12 cellular contexts compared by ENCODE assay signal in genomic region chr13:111505175-111505777, GRCh38.
DNase-seq lines count a peak whose midpoint lies in the region; FAIRE-seq and TF ChIP-seq lines count a peak whose summit lies in the region.
"Had no signal": no experiment of that assay in that cellular context is flagged by ENCODE, and none has a peak within 500 bp of the region (broad histone marks: within the 10 kb centered on the region; RNA-seq: fewer than 3 reads in every experiment).

No MANE protein-coding gene starts in this region.

- H4K20me1 ChIP-seq in astrocyte (ENCODE audit: insufficient read depth, low read length) (no peaks in the 10 kb centered on the region), osteoblast (ENCODE audit: insufficient read depth, low read length) (no peaks in the 10 kb centered on the region)

- DNase-seq in DMS 273 (lab: John Stamatoyannopoulos, UW; ENCODE audit: unreplicated experiment) = peak; percentile 38
- DNase-seq in DMS 273 treated with DMSO at 0.1 percent for 48 hours (lab: John Stamatoyannopoulos, UW) = no peak
- DNase-seq in HuH-7 (ENCODE audit: low spot score) = peak; percentile 57
- DNase-seq in astrocyte (ENCODE audit: low read depth) = no peak
- peak; percentile 67 for DNase-seq in osteoblast (ENCODE audit: insufficient read length, low spot score, missing footprints)
- DNase-seq in NCI-H510A treated with DMSO at 0.1 percent for 48 hours (lab: John Stamatoyannopoulos, UW) = no peak
- no peak for DNase-seq in HK-2 (ENCODE audit: unreplicated experiment)
- DNase-seq in effector CD8-positive, alpha-beta T cell (lab: John Stamatoyannopoulos, UW) = no peak
- DNase-seq: 8988T, midbrain, NCI-H2029 had no signal

- H3K4me3 ChIP-seq in astrocyte (ENCODE audit: insufficient read depth, low read depth, low read length) (no peak overlapping the region), osteoblast (ENCODE audit: insufficient read depth, low read length) (no peak overlapping the region)

- H3K9me3 Mint-ChIP-seq in astrocyte (ENCODE audit: unreplicated experiment) = peaks cover 14% of the 10 kb centered on the region
- H3K9me3 Mint-ChIP-seq: activated naive CD4-positive, alpha-beta T cell treated with anti-CD3 and anti-CD28 coated beads, Interleukin-2, amount 50 U/mL, for 24 hours had no signal

- no peaks in the 10 kb centered on the region for H3K36me3 Mint-ChIP-seq in astrocyte (ENCODE audit: low read depth, unreplicated experiment)

- TF ChIP-seq CTCF in astrocyte (IDR thresholded peaks at IDR 0.05; ENCODE audit: insufficient read depth, low read depth, low read length) = peak; percentile 11
- no peak for TF ChIP-seq CTCF in osteoblast (IDR thresholded peaks at IDR 0.05; ENCODE audit: extremely low read depth, low read depth, low read length)

- no peaks in the 10 kb centered on the region for H3K9me3 ChIP-seq in astrocyte (ENCODE audit: insufficient read depth, low read depth, low read length)
- no peaks in the 10 kb centered on the region for H3K9me3 ChIP-seq in osteoblast (ENCODE audit: low read depth, low read length)

- H3K4me1 Mint-ChIP-seq in astrocyte (ENCODE audit: low read depth, unreplicated experiment) = peaks cover 3% of the 10 kb centered on the region
- H3K4me1 Mint-ChIP-seq: activated naive CD4-positive, alpha-beta T cell treated with anti-CD3 and anti-CD28 coated beads, Interleukin-2, amount 50 U/mL, for 24 hours had no signal

- no peaks in the 10 kb centered on the region for H3K36me3 ChIP-seq in astrocyte (ENCODE audit: insufficient read depth, low read length)
- no peaks in the 10 kb centered on the region for H3K36me3 ChIP-seq in osteoblast (ENCODE audit: insufficient read depth, low read length)

- H3K27ac Mint-ChIP-seq in astrocyte (ENCODE audit: unreplicated experiment) = no peak overlapping the region
- H3K27ac Mint-ChIP-seq: activated naive CD4-positive, alpha-beta T cell treated with anti-CD3 and anti-CD28 coated beads, Interleukin-2, amount 50 U/mL, for 24 hours had no signal

- H3K27me3 ChIP-seq in astrocyte (ENCODE audit: insufficient read depth, low read length) (no peaks in the 10 kb centered on the region), osteoblast (ENCODE audit: insufficient read depth, low read length) (no peaks in the 10 kb centered on the region)

- H2AFZ ChIP-seq in astrocyte (ENCODE audit: low read depth, low read length) (no peak overlapping the region), osteoblast (ENCODE audit: low read length) (no peak overlapping the region)

- H3K4me1 ChIP-seq in astrocyte (ENCODE audit: insufficient read depth, low read length) (no peaks in the 10 kb centered on the region), osteoblast (ENCODE audit: insufficient read depth, low read length) (no peaks in the 10 kb centered on the region)

- no peak overlapping the region for H3K4me3 Mint-ChIP-seq in astrocyte (ENCODE audit: unreplicated experiment)
- H3K4me3 Mint-ChIP-seq: activated naive CD4-positive, alpha-beta T cell treated with anti-CD3 and anti-CD28 coated beads, Interleukin-2, amount 50 U/mL, for 24 hours had no signal

- no peak overlapping the region for H3K4me2 ChIP-seq in astrocyte (ENCODE audit: low read length)
- no peak overlapping the region for H3K4me2 ChIP-seq in osteoblast (ENCODE audit: insufficient read depth, low read length)

- peaks cover 61% of the 10 kb centered on the region for H3K27me3 Mint-ChIP-seq in astrocyte (ENCODE audit: low read depth, unreplicated experiment)

- no peak overlapping the region for H3K9ac ChIP-seq in astrocyte (ENCODE audit: low read length)

- H3K79me2 ChIP-seq in astrocyte (ENCODE audit: insufficient read depth, low read length) (no peaks in the 10 kb centered on the region), osteoblast (ENCODE audit: insufficient read depth, low read length) (no peaks in the 10 kb centered on the region)

- H3K27ac ChIP-seq in astrocyte (ENCODE audit: low read depth, low read length) (no peak overlapping the region), osteoblast (ENCODE audit: low read depth, low read length) (no peak overlapping the region)

- no peak for FAIRE-seq in astrocyte (lab: Jason Lieb, UNC)

Comparison
In these comparisons a context has a peak if more than half of its experiments do, and no peak if none do; other contexts are left out.
1. DNase-seq: peak in DMS 273 (single experiment), HuH-7 (single experiment) and osteoblast (single experiment); none in DMS 273 treated with DMSO at 0.1 percent for 48 hours (single experiment), astrocyte (single experiment), NCI-H510A treated with DMSO at 0.1 percent for 48 hours (single experiment), HK-2 (single experiment) and effector CD8-positive, alpha-beta T cell (single experiment).